ENCODE assay signal across 1 cellular context in the genomic region with DNA sequence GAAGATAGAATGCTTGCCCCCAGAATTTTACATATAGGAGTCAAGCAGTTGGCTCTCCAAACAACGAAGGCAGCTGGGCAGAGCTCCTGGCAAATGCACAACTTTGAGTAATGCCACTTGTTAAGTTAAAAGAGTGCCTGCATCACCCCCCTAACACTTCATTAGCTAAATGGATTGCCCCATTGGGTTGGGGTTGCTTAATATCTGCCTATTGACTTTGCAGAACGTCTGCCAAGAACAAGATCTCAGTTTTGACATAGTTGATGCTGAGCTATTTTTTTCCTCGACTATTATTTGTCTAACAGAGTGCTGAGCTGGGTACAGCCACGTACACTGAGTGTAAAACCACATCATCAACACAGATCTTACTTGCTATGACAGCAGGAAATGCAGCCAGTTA.
A peak's percentile ranks its signal among the peaks of the same experiment; 100 is the strongest.
TF ChIP-seq lines count a peak whose summit lies in the region.

No MANE protein-coding gene starts in this region.

TF ChIP-seq in liver, 16 proteins besides CTCF, POLR2A, EP300 and RAD21 (continued from another document):
- TF ChIP-seq HNF4A (conservative IDR thresholded peaks at IDR 0.05) (peak; percentile 32 to 51), SP1 (IDR thresholded peaks at IDR 0.05) (no peak)
